Comparison of ENCODE assay signal across 18 cellular contexts in genomic region chr3:66443404-66443803, GRCh38. TPM values are rescaled to one million over a fixed set of nuclear protein-coding genes. Genes with fewer than 3 reads are reported as not detected.
A peak's percentile ranks its signal among the peaks of the same experiment; 100 is the strongest.
DNase-seq lines count a peak whose midpoint lies in the region; ATAC-seq, FAIRE-seq and TF ChIP-seq lines count a peak whose summit lies in the region.
"Had no signal": no experiment of that assay in that cellular context is flagged by ENCODE, and none has a peak within 500 bp of the region (broad histone marks: within the 10 kb centered on the region; RNA-seq: fewer than 3 reads in every experiment).

No MANE protein-coding gene starts in this region.

- peak overlapping the region; percentile 98 to 100 (median 99) for H3K27ac Mint-ChIP-seq in H9
- peak overlapping the region in 1 of 2 donors; percentile 22 for H3K27ac Mint-ChIP-seq in activated naive CD4-positive, alpha-beta T cell treated with anti-CD3 and anti-CD28 coated beads, Interleukin-2, amount 50 U/mL, for 72 hours
- H3K27ac Mint-ChIP-seq: B cell had no signal

- no CpG with 5 or more reads among the region's 5 CpGs for WGBS in H9 (ENCODE audit: extremely low coverage, insufficient read length, low lambda C conversion rate)
- 18% methylated on average over 5 of the region's 5 CpGs for WGBS in K562 (ENCODE audit: insufficient coverage, low coverage, missing lambda C conversion rate)
- WGBS in mesenchymal stem cell: 96% methylated on average over 3 of the region's 5 CpGs

- H3K9me3 Mint-ChIP-seq in H9: no peaks in the 10 kb centered on the region
- H3K9me3 Mint-ChIP-seq in activated naive CD4-positive, alpha-beta T cell treated with anti-CD3 and anti-CD28 coated beads, Interleukin-2, amount 50 U/mL, for 72 hours: no peaks in the 10 kb centered on the region

- CTCF ChIA-PET in K562 (lab: Yijun Ruan, JAX; ENCODE audit: low intra/inter-chr PET ratio): no interaction called here

- H2BK5ac ChIP-seq in H9 (ENCODE audit: insufficient read length, low read length) (no peak overlapping the region), mesenchymal stem cell (ENCODE audit: low read depth, low read length, poor library complexity, severe bottlenecking) (no peak overlapping the region)

- H3K23me2 ChIP-seq in H9 (ENCODE audit: insufficient read length, low read depth, low read length, poor library complexity, severe bottlenecking): peaks cover 6% of the 10 kb centered on the region

- no peak for DNase-seq in H9
- no peak for DNase-seq in K562 (ENCODE audit: extremely low read depth in 1 of 4, low spot score in 3 of 4)
- DNase-seq in mesenchymal stem cell: no peak
- DNase-seq in HUDEP-2 (lab: John Stamatoyannopoulos, UW; ENCODE audit: unreplicated experiment in 76 of 76): no peak
- no peak for DNase-seq in activated naive CD4-positive, alpha-beta T cell treated with anti-CD3 and anti-CD28 coated beads, Interleukin-2, amount 50 U/mL, for 72 hours (ENCODE audit: low spot score in 2 of 2)
- no peak for DNase-seq in stimulated activated CD4-positive, alpha-beta T cell treated with anti-CD3 and anti-CD28 coated beads, Interleukin-4, amount 100 ng/mL, for 1 hour
- DNase-seq: activated effector memory CD4-positive, alpha-beta T cell treated with anti-CD3 and anti-CD28 coated beads, Interleukin-2, amount 50 U/mL, for 16 hours; DMS153; foreskin melanocyte; MM.1S; NCI-H774; SW 1271 had no signal

- H3K4me1 ChIP-seq in H9 (ENCODE audit: insufficient read depth, low read length) (peaks cover 43% of the 10 kb centered on the region), K562 (replicated peaks in 1 of 2; ENCODE audit: control insufficient read depth in 2 of 2, insufficient read depth in 2 of 2, low read length in 2 of 2) (no peaks in the 10 kb centered on the region), mesenchymal stem cell (ENCODE audit: control insufficient read depth, insufficient read depth, low read depth, low read length) (peaks cover 36% of the 10 kb centered on the region), stomach smooth muscle (ENCODE audit: control insufficient read depth, insufficient read depth, low read length) (peaks cover 87% of the 10 kb centered on the region)

- no peak overlapping the region for H4K91ac ChIP-seq in H9 (ENCODE audit: insufficient read length, low read depth, low read length)
- H4K91ac ChIP-seq in mesenchymal stem cell (ENCODE audit: low read length): no peak overlapping the region

- peak overlapping the region; percentile 61; the same call in 1 of the 2 replicates for H3K14ac ChIP-seq in H9 (ENCODE audit: insufficient read depth, low read length)
- peak overlapping the region in 1 of 2 experiments; percentile 63 for H3K14ac ChIP-seq in mesenchymal stem cell (ENCODE audit: low read length in 2 of 2)

- H3K79me1 ChIP-seq in H9 (ENCODE audit: insufficient read depth, low read depth, low read length, poor library complexity, severe bottlenecking) (peaks cover 4% of the 10 kb centered on the region), mesenchymal stem cell (replicated peaks; ENCODE audit: low read length, poor library complexity, severe bottlenecking) (peaks cover 31% of the 10 kb centered on the region)

- H3K27me3 ChIP-seq in H9 (ENCODE audit: insufficient read depth, low read length): no peaks in the 10 kb centered on the region; the same call in 1 of the 2 replicates
- H3K27me3 ChIP-seq in K562 (ENCODE audit: control insufficient read depth in 2 of 2, insufficient read depth in 2 of 2, low read length in 2 of 2): peaks cover 0 to 25% of the 10 kb centered on the region in 2 experiments; a peak in 4 of 5 replicates
- H3K27me3 ChIP-seq in mesenchymal stem cell (ENCODE audit: control insufficient read depth in 1 of 2, insufficient read depth in 1 of 2, low read length in 2 of 2): no peaks in the 10 kb centered on the region
- H3K27me3 ChIP-seq in stomach smooth muscle (ENCODE audit: control insufficient read depth in 1 of 2, insufficient read depth in 2 of 2, low read length in 2 of 2): no peaks in the 10 kb centered on the region

- H2BK120ac ChIP-seq in H9 (ENCODE audit: low read depth, low read length, poor library complexity, severe bottlenecking) (no peak overlapping the region), mesenchymal stem cell (ENCODE audit: low read depth, low read length) (no peak overlapping the region)

- H4K20me1 ChIP-seq in H9 (ENCODE audit: control insufficient read depth, insufficient read depth, insufficient read length) (no peaks in the 10 kb centered on the region), K562 (replicated peaks; ENCODE audit: control insufficient read depth, insufficient read depth, low read length) (no peaks in the 10 kb centered on the region)

- no peaks in the 10 kb centered on the region for H3K9me3 ChIP-seq in H9 (ENCODE audit: control insufficient read depth, low read depth, low read length)
- no peaks in the 10 kb centered on the region for H3K9me3 ChIP-seq in K562 (replicated peaks; ENCODE audit: control insufficient read depth, insufficient read depth, low read depth, low read length)
- H3K9me3 ChIP-seq in mesenchymal stem cell (ENCODE audit: control insufficient read depth, low read length): no peaks in the 10 kb centered on the region
- no peaks in the 10 kb centered on the region for H3K9me3 ChIP-seq in stomach smooth muscle (ENCODE audit: control insufficient read depth in 2 of 2, low read length in 2 of 2)

- ATAC-seq in K562 (no peak), HG03039 (IDR thresholded peaks at IDR 0.05; ENCODE audit: unreplicated experiment) (no peak)
- ATAC-seq in activated naive CD4-positive, alpha-beta T cell treated with anti-CD3 and anti-CD28 coated beads, Interleukin-2, amount 50 U/mL, for 72 hours: no peak

- H3K27ac ChIP-seq in H9 (ENCODE audit: insufficient read length, low read depth, low read length) (peak overlapping the region; percentile 73), K562 (ENCODE audit: extremely low read depth, low read depth, low read length) (no peak overlapping the region), mesenchymal stem cell (ENCODE audit: low read length, poor library complexity, severe bottlenecking) (no peak overlapping the region), stomach smooth muscle (ENCODE audit: low read length) (peak overlapping the region; percentile 58)
- H3K27ac ChIP-seq: VCaP had no signal

- no peaks in the 10 kb centered on the region for H3K9me1 ChIP-seq in K562 (ENCODE audit: control insufficient read depth, insufficient read depth, low read length)

- H2AK5ac ChIP-seq in H9 (ENCODE audit: insufficient read length, low read length): no peak overlapping the region
- H2AK5ac ChIP-seq in mesenchymal stem cell (ENCODE audit: low read length, severe bottlenecking): peak overlapping the region; percentile 36

- no peak for FAIRE-seq in K562 (lab: Jason Lieb, UNC)
- FAIRE-seq: islet of Langerhans had no signal

- POLR2A ChIA-PET in K562 (lab: Yijun Ruan, JAX): no interaction called here

- TF ChIP-seq CTCF in H9 (conservative IDR thresholded peaks at IDR 0.05) (no peak), K562 (IDR thresholded peaks at IDR 0.05 in 2 of 3, conservative IDR thresholded peaks at IDR 0.05 in 1 of 3; ENCODE audit: insufficient read depth in 2 of 3, low read depth in 1 of 3, low read length in 3 of 3) (no peak)

- no peak overlapping the region for H3K56ac ChIP-seq in H9 (ENCODE audit: insufficient read length, low read depth, low read length)

- H3K36me3 ChIP-seq in K562 (ENCODE audit: control insufficient read depth, insufficient read depth, low read length) (no peaks in the 10 kb centered on the region), mesenchymal stem cell (ENCODE audit: control insufficient read depth in 1 of 2, insufficient read depth in 2 of 2, low read depth in 1 of 2, low read length in 2 of 2) (peaks cover 3 to 16% of the 10 kb centered on the region in 2 experiments), stomach smooth muscle (ENCODE audit: control insufficient read depth in 2 of 2, insufficient read depth in 2 of 2, low read length in 2 of 2) (peaks cover 6 to 10% of the 10 kb centered on the region in 2 donors)

- H2BK15ac ChIP-seq in H9 (ENCODE audit: low read depth, low read length) (no peak overlapping the region), mesenchymal stem cell (ENCODE audit: low read depth, poor library complexity, severe bottlenecking) (no peak overlapping the region)

- no peaks in the 10 kb centered on the region; the same call in 1 of the 2 replicates for H3K27me3 Mint-ChIP-seq in H9 (ENCODE audit: low read depth)
- H3K27me3 Mint-ChIP-seq: B cell had no signal

- H3K18ac ChIP-seq in H9 (ENCODE audit: insufficient read length, low read depth, low read length): peak overlapping the region; percentile 46
- no peak overlapping the region for H3K18ac ChIP-seq in mesenchymal stem cell (ENCODE audit: low read depth in 1 of 2, low read length in 2 of 2)

- intact Hi-C loops in K562 (cut with micrococcal nuclease): no loop called here

- H3K4me3 Mint-ChIP-seq in H9: peak overlapping the region; percentile 57 to 81; a peak in 4 of 5 replicates
- H3K4me3 Mint-ChIP-seq: B cell had no signal

- H3T11ph ChIP-seq in H9 (ENCODE audit: low read length): no peak overlapping the region

- H3K4me2 ChIP-seq in H9 (ENCODE audit: insufficient read depth, insufficient read length, low read length) (peak overlapping the region; percentile 74), K562 (ENCODE audit: insufficient read depth, low read length) (no peak overlapping the region), mesenchymal stem cell (ENCODE audit: low read length, poor library complexity, severe bottlenecking) (no peak overlapping the region)

- no peak overlapping the region for H4K5ac ChIP-seq in H9 (ENCODE audit: insufficient read length, low read depth, low read length)

- in situ Hi-C loops in K562 (cut with MboI): no loop called here

- H2BK12ac ChIP-seq in H9 (ENCODE audit: insufficient read length, low read depth, low read length) (no peak overlapping the region), mesenchymal stem cell (ENCODE audit: low read length in 2 of 2) (peak overlapping the region in 1 of 2 experiments; percentile 90)

- H2AFZ ChIP-seq in H9 (ENCODE audit: low read length) (no peak overlapping the region), K562 (ENCODE audit: low read depth, low read length) (no peak overlapping the region), mesenchymal stem cell (ENCODE audit: low read depth, low read length) (no peak overlapping the region)
- H2AFZ ChIP-seq: parathyroid adenoma had no signal

- H2BK20ac ChIP-seq in H9 (ENCODE audit: low read depth, low read length, poor library complexity, severe bottlenecking): no peak overlapping the region

- H3K9ac ChIP-seq in H9 (ENCODE audit: extremely low read depth, insufficient read length, low read length): peak overlapping the region; percentile 13
- no peak overlapping the region for H3K9ac ChIP-seq in K562 (ENCODE audit: insufficient read depth in 1 of 2, low read depth in 2 of 2, low read length in 2 of 2)
- peak overlapping the region; percentile 84 for H3K9ac ChIP-seq in mesenchymal stem cell (ENCODE audit: low read length)
- peak overlapping the region in 1 of 2 donors; percentile 4 for H3K9ac ChIP-seq in stomach smooth muscle (ENCODE audit: low read length in 2 of 2)
- H3K9ac ChIP-seq: parathyroid adenoma had no signal

- no peak overlapping the region for H3K4me3 ChIP-seq in K562
- no peak overlapping the region for H3K4me3 ChIP-seq in mesenchymal stem cell (ENCODE audit: insufficient read depth in 1 of 2, low read depth in 1 of 2, low read length in 2 of 2)
- peak overlapping the region; percentile 22 to 34 for H3K4me3 ChIP-seq in stomach smooth muscle (ENCODE audit: low read length in 2 of 2)

- H3K4ac ChIP-seq in H9 (ENCODE audit: low read depth, low read length) (no peak overlapping the region), mesenchymal stem cell (ENCODE audit: low read depth in 1 of 2, low read length in 2 of 2) (no peak overlapping the region)

- H3K23ac ChIP-seq in H9 (ENCODE audit: insufficient read length, low read depth, low read length) (no peak overlapping the region), mesenchymal stem cell (ENCODE audit: low read length in 2 of 2) (peak overlapping the region in 1 of 2 experiments; percentile 91)

- no peak overlapping the region for H4K8ac ChIP-seq in H9 (replicated peaks; ENCODE audit: insufficient read length, low read depth, low read length)
- H4K8ac ChIP-seq in mesenchymal stem cell (ENCODE audit: low read length): no peak overlapping the region

- peaks cover 32 to 66% (median 37%) of the 10 kb centered on the region in 3 experiments for H3K36me3 Mint-ChIP-seq in H9 (ENCODE audit: insufficient read depth in 1 of 3, low read depth in 3 of 3)
- H3K36me3 Mint-ChIP-seq in activated naive CD4-positive, alpha-beta T cell treated with anti-CD3 and anti-CD28 coated beads, Interleukin-2, amount 50 U/mL, for 72 hours: peaks cover 0 to 11% of the 10 kb centered on the region in 2 donors

- TF ChIP-seq EP300 in K562 (IDR thresholded peaks at IDR 0.05; ENCODE audit: low read length): no peak

- TF ChIP-seq RAD21 in K562 (CRISPR knock-in tag; conservative IDR thresholded peaks at IDR 0.05 in 1 of 2, IDR thresholded peaks at IDR 0.05 in 1 of 2): no peak

- BruUV-seq in K562 (replicated peaks; lab: Mats Ljungman, UMichigan): no TSS peak

- H3K4me1 Mint-ChIP-seq in H9: peaks cover 75 to 92% of the 10 kb centered on the region in 2 experiments

- TF ChIP-seq POLR2A in K562 (conservative IDR thresholded peaks at IDR 0.05): no peak

- peaks cover 23% of the 10 kb centered on the region; the same call in 1 of the 2 replicates for H3K79me2 ChIP-seq in H9 (ENCODE audit: insufficient read depth, low read length)
- H3K79me2 ChIP-seq in K562 (ENCODE audit: control insufficient read depth, insufficient read depth, low read length): no peaks in the 10 kb centered on the region

RNA-seq across cellular contexts. Expression of gene LRIG1, which starts 57.4 kb away (rescaled TPM):
- 63.3 and 70.3 TPM in 2 replicates for total RNA-seq in H9 (2021)
- total RNA-seq in K562 (2011; cell fraction: chromatin; rRNA removed; ENCODE audit: low replicate concordance): 0.12 TPM in 1 of 2 replicates, not detected in the other
- total RNA-seq in K562 (2011; cell fraction: nucleolus; rRNA removed): 0.17 and 0.26 TPM in 2 replicates
- total RNA-seq in K562 (2011; cell fraction: nucleoplasm; rRNA removed): 0.37 and 1.6 TPM in 2 replicates
- total RNA-seq in K562 (2014; rRNA removed): 0.16 and 0.18 TPM in 2 replicates
- not detected in 2 replicates for total RNA-seq in K562 (2014; rRNA removed; fragmentation: Illumina TruSeq; extraction: Trizol)
- not detected in 2 replicates for total RNA-seq in K562 (2015; rRNA removed; fragmentation: Illumina TruSeq; extraction: Trizol)
- total RNA-seq in K562 (2021): 0.29 and 0.38 TPM in 2 replicates
- polyA plus RNA-seq in K562 (2011; rRNA removed): 0.01 TPM in 1 of 2 replicates, not detected in the other
- 0.01 TPM in 1 of 2 replicates, not detected in the other for polyA plus RNA-seq in K562 (2011; cell fraction: cytosol; rRNA removed)
- polyA plus RNA-seq in K562 (2011; cell fraction: nucleus; rRNA removed): 0.09 TPM in 1 of 2 replicates, not detected in the other
- 0.13 and 0.46 TPM in 2 replicates for polyA plus RNA-seq in K562 (2012)
- 0.06 and 0.07 TPM in 2 replicates for polyA plus RNA-seq in K562 (2014; fragmentation: Illumina TruSeq; extraction: Trizol)
- polyA plus RNA-seq in K562 (2014; fragmentation: Nextera tagmentation; extraction: Ambion mirVana): under 1 TPM; 0.06 to 0.18 TPM
- 0.05 and 0.08 TPM in 2 replicates for polyA plus RNA-seq in K562 (2014; rRNA removed)
- polyA minus RNA-seq in K562 (2011; rRNA and poly(A)+ RNA removed): 0.49 TPM in 1 of 2 replicates, not detected in the other
- not detected in 2 replicates for polyA minus RNA-seq in K562 (2011; cell fraction: cytosol; rRNA and poly(A)+ RNA removed)
- not detected in 2 replicates for polyA minus RNA-seq in K562 (2011; cell fraction: nucleus; rRNA and poly(A)+ RNA removed)
- 11.6 TPM for polyA plus RNA-seq in mesenchymal stem cell (2013, experiment 1 of 2)
- polyA plus RNA-seq in mesenchymal stem cell (2013, experiment 2 of 2): 12.2 TPM
- 10 to 100 TPM; 28.2 to 39.1 TPM for total RNA-seq in activated naive CD4-positive, alpha-beta T cell treated with anti-CD3 and anti-CD28 coated beads, Interleukin-2, amount 50 U/mL, for 72 hours

Comparison
In these comparisons a context has a peak if more than half of its experiments do, and no peak if none do; other contexts are left out.
1. H3K27ac ChIP-seq: peak in H9 (single experiment) and stomach smooth muscle (single experiment); none in K562 (single experiment) and mesenchymal stem cell (single experiment).
2. H3K9ac ChIP-seq: peak in H9 (single experiment) and mesenchymal stem cell (single experiment); none in K562 (0 of 2).
3. H3K4me3 ChIP-seq: peak in stomach smooth muscle (2 of 2); none in K562 (single experiment) and mesenchymal stem cell (0 of 2).
4. RNA of gene LRIG1, which starts 57.4 kb away (total RNA-seq): 63.3 to 70.3 TPM in H9 and 28.2 to 39.1 TPM in activated naive CD4-positive, alpha-beta T cell treated with anti-CD3 and anti-CD28 coated beads, Interleukin-2, amount 50 U/mL, for 72 hours; 0.12 to 1.6 TPM in K562; every median in the first group is over 10 times any median in the second.